ENCODE assay signal across 23 cellular contexts in genomic region chr6:129653229-129653628, GRCh38.
"Had no signal": no experiment of that assay in that cellular context is flagged by ENCODE, and none has a peak within 500 bp of the region (broad histone marks: within the 10 kb centered on the region; RNA-seq: fewer than 3 reads in every experiment).

No MANE protein-coding gene starts in this region.

- ATAC-seq: activated CD4-positive, alpha-beta T cell treated with anti-CD3 and anti-CD28 coated beads for 36 hours; activated CD8-positive, alpha-beta memory T cell treated with anti-CD3 and anti-CD28 coated beads, Interleukin-2, amount 10 ng/mL, durations not matched to agents 7 days and 5 days; activated CD8-positive, alpha-beta T cell treated with anti-CD3 and anti-CD28 coated beads, Interleukin-2, amount 10 ng/mL, durations not matched to agents 7 days and 5 days; activated naive CD4-positive, alpha-beta T cell treated with anti-CD3 and anti-CD28 coated beads, Interleukin-2, amount 50 U/mL, for 72 hours; activated T-cell treated with anti-CD3 and anti-CD28 coated beads, Interleukin-2, amount 50 U/mL, for 72 hours; naive thymus-derived CD4-positive, alpha-beta T cell; sciatic nerve; stimulated activated effector memory CD8-positive, alpha-beta T cell treated with anti-CD3 and anti-CD28 coated beads, Interleukin-12 subunit alpha, Interleukin-12 subunit beta, amount 100 ng/mL, for 72 hours had no signal

- H3K4me1 Mint-ChIP-seq: neural progenitor cell; stimulated activated effector memory CD8-positive, alpha-beta T cell treated with anti-CD3 and anti-CD28 coated beads, Interleukin-12 subunit alpha, Interleukin-12 subunit beta, amount 100 ng/mL, for 72 hours had no signal

- H3K9me3 ChIP-seq: left ventricle myocardium inferior, thoracic aorta, uterus had no signal

- H3K36me3 ChIP-seq: left ventricle myocardium inferior, neural progenitor cell, thoracic aorta, uterus had no signal

- H3K36me3 Mint-ChIP-seq: activated CD8-positive, alpha-beta memory T cell treated with anti-CD3 and anti-CD28 coated beads, Interleukin-2, amount 10 ng/mL, durations not matched to agents 7 days and 5 days; activated naive CD4-positive, alpha-beta T cell treated with anti-CD3 and anti-CD28 coated beads, Interleukin-2, amount 50 U/mL, for 72 hours; neural progenitor cell; stimulated activated effector memory CD8-positive, alpha-beta T cell treated with anti-CD3 and anti-CD28 coated beads, Interleukin-12 subunit alpha, Interleukin-12 subunit beta, amount 100 ng/mL, for 72 hours; type B pancreatic cell had no signal

- H2AFZ ChIP-seq: neural progenitor cell had no signal

- H3K4me3 ChIP-seq: left ventricle myocardium inferior, lung, neural progenitor cell, skin epidermis, thoracic aorta, uterus had no signal

- H3K27me3 ChIP-seq: neural progenitor cell, uterus had no signal

- H3K9ac ChIP-seq: neural progenitor cell had no signal

- H3K27ac ChIP-seq: left ventricle myocardium inferior, neural progenitor cell, skin epidermis, thoracic aorta, uterus had no signal

- DNase-seq: activated CD4-positive, alpha-beta T cell treated with anti-CD3 and anti-CD28 coated beads for 36 hours; activated CD4-positive, CD25-positive, alpha-beta regulatory T cell; activated CD8-positive, alpha-beta memory T cell treated with anti-CD3 and anti-CD28 coated beads, Interleukin-2, amount 10 ng/mL, durations not matched to agents 7 days and 5 days; activated CD8-positive, alpha-beta T cell treated with anti-CD3 and anti-CD28 coated beads, Interleukin-2, amount 10 ng/mL, durations not matched to agents 7 days and 5 days; activated naive CD4-positive, alpha-beta T cell; activated T-cell treated with anti-CD3 and anti-CD28 coated beads, Interleukin-2, amount 50 U/mL, for 72 hours; effector CD8-positive, alpha-beta T cell; kidney glomerular epithelial cell; left ventricle myocardium inferior; naive thymus-derived CD4-positive, alpha-beta T cell; stimulated activated CD4-positive, alpha-beta T cell treated with anti-CD3 and anti-CD28 coated beads, Interleukin-12 subunit alpha, Interleukin-12 subunit beta, amount 100 ng/mL, for 4 hours; stimulated activated CD4-positive, alpha-beta T cell treated with anti-CD3 and anti-CD28 coated beads, Interleukin-4, amount 100 ng/mL, for 24 hours; uterus had no signal

- H3K27ac Mint-ChIP-seq: activated CD4-positive, alpha-beta T cell treated with anti-CD3 and anti-CD28 coated beads for 36 hours; activated CD8-positive, alpha-beta memory T cell treated with anti-CD3 and anti-CD28 coated beads, Interleukin-2, amount 10 ng/mL, durations not matched to agents 7 days and 5 days; activated CD8-positive, alpha-beta T cell treated with anti-CD3 and anti-CD28 coated beads, Interleukin-2, amount 10 ng/mL, durations not matched to agents 7 days and 5 days; activated naive CD4-positive, alpha-beta T cell treated with anti-CD3 and anti-CD28 coated beads, Interleukin-2, amount 50 U/mL, for 72 hours; activated T-cell treated with anti-CD3 and anti-CD28 coated beads, Interleukin-2, amount 50 U/mL, for 72 hours; naive thymus-derived CD4-positive, alpha-beta T cell; neural progenitor cell; stimulated activated effector memory CD8-positive, alpha-beta T cell treated with anti-CD3 and anti-CD28 coated beads, Interleukin-12 subunit alpha, Interleukin-12 subunit beta, amount 100 ng/mL, for 72 hours; stimulated activated naive CD8-positive, alpha-beta T cell treated with anti-CD3 and anti-CD28 coated beads, Interleukin-15, Interleukin-2, amounts not matched to agents 100 ng/mL and 50 ng/mL, for 24 hours; type B pancreatic cell had no signal

- H3K4me3 Mint-ChIP-seq: activated CD4-positive, alpha-beta T cell treated with anti-CD3 and anti-CD28 coated beads for 36 hours; activated CD8-positive, alpha-beta memory T cell treated with anti-CD3 and anti-CD28 coated beads, Interleukin-2, amount 10 ng/mL, durations not matched to agents 7 days and 5 days; activated CD8-positive, alpha-beta T cell treated with anti-CD3 and anti-CD28 coated beads, Interleukin-2, amount 10 ng/mL, durations not matched to agents 7 days and 5 days; activated T-cell treated with anti-CD3 and anti-CD28 coated beads, Interleukin-2, amount 50 U/mL, for 72 hours; central memory CD8-positive, alpha-beta T cell; naive thymus-derived CD4-positive, alpha-beta T cell; neural progenitor cell; stimulated activated effector memory CD8-positive, alpha-beta T cell treated with anti-CD3 and anti-CD28 coated beads, Interleukin-12 subunit alpha, Interleukin-12 subunit beta, amount 100 ng/mL, for 72 hours; stimulated activated naive CD8-positive, alpha-beta T cell treated with anti-CD3 and anti-CD28 coated beads, Interleukin-15, Interleukin-2, amounts not matched to agents 100 ng/mL and 50 ng/mL, for 24 hours; type B pancreatic cell had no signal

- H3K9me3 Mint-ChIP-seq: activated naive CD4-positive, alpha-beta T cell treated with anti-CD3 and anti-CD28 coated beads, Interleukin-2, amount 50 U/mL, for 72 hours; activated T-cell treated with anti-CD3 and anti-CD28 coated beads, Interleukin-2, amount 50 U/mL, for 72 hours; central memory CD8-positive, alpha-beta T cell; naive thymus-derived CD4-positive, alpha-beta T cell; stimulated activated effector memory CD8-positive, alpha-beta T cell treated with anti-CD3 and anti-CD28 coated beads, Interleukin-12 subunit alpha, Interleukin-12 subunit beta, amount 100 ng/mL, for 72 hours; stimulated activated naive CD8-positive, alpha-beta T cell treated with anti-CD3 and anti-CD28 coated beads, Interleukin-15, Interleukin-2, amounts not matched to agents 100 ng/mL and 50 ng/mL, for 24 hours; type B pancreatic cell had no signal

- H3K4me1 ChIP-seq: neural progenitor cell, uterus had no signal

- H3K4me2 ChIP-seq: neural progenitor cell had no signal

- H3K27me3 Mint-ChIP-seq: activated CD4-positive, alpha-beta T cell treated with anti-CD3 and anti-CD28 coated beads for 36 hours; activated CD8-positive, alpha-beta memory T cell treated with anti-CD3 and anti-CD28 coated beads, Interleukin-2, amount 10 ng/mL, durations not matched to agents 7 days and 5 days; central memory CD8-positive, alpha-beta T cell; naive thymus-derived CD4-positive, alpha-beta T cell; stimulated activated naive CD8-positive, alpha-beta T cell treated with anti-CD3 and anti-CD28 coated beads, Interleukin-15, Interleukin-2, amounts not matched to agents 100 ng/mL and 50 ng/mL, for 24 hours; type B pancreatic cell had no signal
